ENCODE assay signal across 17 cellular contexts in genomic region chr12:52056801-52057613, GRCh38. TPM values are rescaled to one million over a fixed set of nuclear protein-coding genes. Genes with fewer than 3 reads are reported as not detected.
A peak's percentile ranks its signal among the peaks of the same experiment; 100 is the strongest.
DNase-seq lines count a peak whose midpoint lies in the region; ATAC-seq and TF ChIP-seq lines count a peak whose summit lies in the region.
"Had no signal": no experiment of that assay in that cellular context is flagged by ENCODE, and none has a peak within 500 bp of the region (broad histone marks: within the 10 kb centered on the region; RNA-seq: fewer than 3 reads in every experiment).

No MANE protein-coding gene starts in this region.

- H3K36me3 ChIP-seq in NT2/D1 (ENCODE audit: insufficient read depth, insufficient read length, low read length) (peaks cover 68% of the 10 kb centered on the region), suprapubic skin (peaks cover 50% of the 10 kb centered on the region)

- no peaks in the 10 kb centered on the region for H3K9me3 Mint-ChIP-seq in stimulated activated effector memory CD8-positive, alpha-beta T cell treated with anti-CD3 and anti-CD28 coated beads, Interleukin-12 subunit alpha, Interleukin-12 subunit beta, amount 100 ng/mL, for 72 hours
- H3K9me3 Mint-ChIP-seq: activated CD4-positive, alpha-beta memory T cell treated with anti-CD3 and anti-CD28 coated beads, Interleukin-2, amount 10 ng/mL, durations not matched to agents 7 days and 5 days; mesothelial cell of epicardium had no signal

- ATAC-seq in GM18520 (IDR thresholded peaks at IDR 0.05; ENCODE audit: unreplicated experiment) = no peak
- no peak for ATAC-seq in stimulated activated effector memory CD8-positive, alpha-beta T cell treated with anti-CD3 and anti-CD28 coated beads, Interleukin-12 subunit alpha, Interleukin-12 subunit beta, amount 100 ng/mL, for 72 hours
- ATAC-seq: upper lobe of right lung had no signal

- H3K27me3 ChIP-seq in NT2/D1 (ENCODE audit: insufficient read depth, insufficient read length) (peaks cover 8% of the 10 kb centered on the region), suprapubic skin (no peaks in the 10 kb centered on the region)
- H3K27me3 ChIP-seq: SJCRH30, upper lobe of right lung had no signal

- no peak overlapping the region for H3K4me3 ChIP-seq in NT2/D1 (ENCODE audit: insufficient read length, low read depth)
- H3K4me3 ChIP-seq in fibroblast of pulmonary artery (replicated peaks; ENCODE audit: low read depth, low read length) = no peak overlapping the region
- peak overlapping the region; percentile 74 for H3K4me3 ChIP-seq in suprapubic skin
- H3K4me3 ChIP-seq: SJCRH30, upper lobe of right lung had no signal

- WGBS in suprapubic skin = 73% methylated on average over 16 of the region's 22 CpGs

- DNase-seq in activated T-cell treated with anti-CD3 and anti-CD28 coated beads, Interleukin-2, amount 50 U/mL, for 1 hour = peak; percentile 65
- DNase-seq in activated T-cell treated with anti-CD3 and anti-CD28 coated beads, Interleukin-2, amount 50 U/mL, for 48 hours = no peak
- DNase-seq in NT2/D1 (ENCODE audit: low read depth, low spot score) (no peak), fibroblast of pulmonary artery (ENCODE audit: low read depth) (peak; percentile 65), suprapubic skin (ENCODE audit: low spot score in 2 of 2) (no peak), H4 (ENCODE audit: low spot score) (no peak)
- no peak for DNase-seq in stimulated activated effector memory CD8-positive, alpha-beta T cell treated with anti-CD3 and anti-CD28 coated beads, Interleukin-12 subunit alpha, Interleukin-12 subunit beta, amount 100 ng/mL, for 72 hours (ENCODE audit: low spot score in 2 of 2)
- DNase-seq: activated CD4-positive, alpha-beta memory T cell treated with anti-CD3 and anti-CD28 coated beads, Interleukin-2, amount 10 ng/mL, durations not matched to agents 7 days and 5 days; activated effector memory CD4-positive, alpha-beta T cell treated with Interleukin-2 at 50 U/mL for 16 hours; Calu3; effector CD4-positive, alpha-beta T cell; NCI-H1105; SJCRH30; stimulated activated CD4-positive, alpha-beta T cell treated with anti-CD3 and anti-CD28 coated beads, Interleukin-15, amount 100 ng/mL, for 24 hours; upper lobe of right lung had no signal

- no peak for TF ChIP-seq EP300 in suprapubic skin (IDR thresholded peaks at IDR 0.05)

- no peak overlapping the region for H3K4me3 Mint-ChIP-seq in stimulated activated effector memory CD8-positive, alpha-beta T cell treated with anti-CD3 and anti-CD28 coated beads, Interleukin-12 subunit alpha, Interleukin-12 subunit beta, amount 100 ng/mL, for 72 hours
- H3K4me3 Mint-ChIP-seq: activated CD4-positive, alpha-beta memory T cell treated with anti-CD3 and anti-CD28 coated beads, Interleukin-2, amount 10 ng/mL, durations not matched to agents 7 days and 5 days; mesothelial cell of epicardium had no signal

- peaks cover 36% of the 10 kb centered on the region for H3K4me1 Mint-ChIP-seq in stimulated activated effector memory CD8-positive, alpha-beta T cell treated with anti-CD3 and anti-CD28 coated beads, Interleukin-12 subunit alpha, Interleukin-12 subunit beta, amount 100 ng/mL, for 72 hours

- H3K9ac ChIP-seq in NT2/D1 (ENCODE audit: insufficient read length, low read depth) = peak overlapping the region; percentile 17

- peaks cover 70% of the 10 kb centered on the region for H3K36me3 Mint-ChIP-seq in stimulated activated effector memory CD8-positive, alpha-beta T cell treated with anti-CD3 and anti-CD28 coated beads, Interleukin-12 subunit alpha, Interleukin-12 subunit beta, amount 100 ng/mL, for 72 hours

- TF ChIP-seq POLR2A in suprapubic skin (IDR thresholded peaks at IDR 0.05) = peak in 1 of 2 donors; percentile 5

- H3K27ac Mint-ChIP-seq in stimulated activated effector memory CD8-positive, alpha-beta T cell treated with anti-CD3 and anti-CD28 coated beads, Interleukin-12 subunit alpha, Interleukin-12 subunit beta, amount 100 ng/mL, for 72 hours = no peak overlapping the region
- H3K27ac Mint-ChIP-seq: activated CD4-positive, alpha-beta memory T cell treated with anti-CD3 and anti-CD28 coated beads, Interleukin-2, amount 10 ng/mL, durations not matched to agents 7 days and 5 days; mesothelial cell of epicardium had no signal

- H3K4me1 ChIP-seq in NT2/D1 (ENCODE audit: insufficient read depth, insufficient read length) (peaks cover 9% of the 10 kb centered on the region), suprapubic skin (peaks cover 20% of the 10 kb centered on the region)
- H3K4me1 ChIP-seq: upper lobe of right lung had no signal

- no peak overlapping the region for H3K27ac ChIP-seq in suprapubic skin
- H3K27ac ChIP-seq: SJCRH30, upper lobe of right lung had no signal

- TF ChIP-seq CTCF in fibroblast of pulmonary artery (IDR thresholded peaks at IDR 0.05; ENCODE audit: low read length, missing control alignments) (no peak), suprapubic skin (IDR thresholded peaks at IDR 0.05) (no peak)

- H3K9me3 ChIP-seq in NT2/D1 (ENCODE audit: insufficient read depth, low read length) (no peaks in the 10 kb centered on the region), suprapubic skin (no peaks in the 10 kb centered on the region)
- H3K9me3 ChIP-seq: SJCRH30, upper lobe of right lung had no signal

RNA-seq across cellular contexts. Expression of gene NR4A1, which starts 5.8 kb away (rescaled TPM):
- 100 to 1,000 TPM; 141 to 775 (median 422) TPM for total RNA-seq in suprapubic skin
- 0.16 and 0.54 TPM in 2 replicates for total RNA-seq in H4 (2014; rRNA removed; shearing (Covaris generic))

RNA-seq across cellular contexts. Expression of gene ATG101, which starts 12.8 kb away (rescaled TPM):
- total RNA-seq in suprapubic skin = 10 to 100 TPM; 39.5 to 76.1 (median 56.5) TPM
- total RNA-seq in H4 (2014; rRNA removed; shearing (Covaris generic)) = 57.5 and 63.0 TPM in 2 replicates

RNA-seq across cellular contexts. Expression of gene SMIM41, which starts 22.5 kb away (rescaled TPM):
- under 1 TPM in 2 of 4 donors, not detected in 2; 0.51 to 0.57 TPM for total RNA-seq in suprapubic skin
- total RNA-seq in H4 (2014; rRNA removed; shearing (Covaris generic)) = not detected in 2 replicates
- total RNA-seq: activated CD4-positive, alpha-beta memory T cell treated with anti-CD3 and anti-CD28 coated beads, Interleukin-2, amount 10 ng/mL, durations not matched to agents 7 days and 5 days; Calu3; SJCRH30 had no signal

RNA-seq across cellular contexts. Expression of gene TAMALIN, which starts 50.3 kb away (rescaled TPM):
- 10 to 100 TPM; 11.5 to 14.5 (median 12.5) TPM for total RNA-seq in suprapubic skin
- total RNA-seq in H4 (2014; rRNA removed; shearing (Covaris generic)) = 0.35 and 1.8 TPM in 2 replicates
- total RNA-seq: Calu3 had no signal

Comparison
In these comparisons a context has a peak if more than half of its experiments do, and no peak if none do; other contexts are left out.
1. DNase-seq: peak in activated T-cell treated with anti-CD3 and anti-CD28 coated beads, Interleukin-2, amount 50 U/mL, for 1 hour (single experiment) and fibroblast of pulmonary artery (single experiment); none in activated T-cell treated with anti-CD3 and anti-CD28 coated beads, Interleukin-2, amount 50 U/mL, for 48 hours (0 of 2), NT2/D1 (single experiment), suprapubic skin (0 of 2), H4 (single experiment) and stimulated activated effector memory CD8-positive, alpha-beta T cell treated with anti-CD3 and anti-CD28 coated beads, Interleukin-12 subunit alpha, Interleukin-12 subunit beta, amount 100 ng/mL, for 72 hours (0 of 2).
2. RNA of gene NR4A1, which starts 5.8 kb away (total RNA-seq): 141 to 775 TPM in suprapubic skin; 0.16 to 0.54 TPM in H4; every median in the first group is over 10 times any median in the second.